19 cellular contexts compared by ENCODE assay signal in genomic region chr3:58418227-58418626, GRCh38.
"Had no signal": no experiment of that assay in that cellular context is flagged by ENCODE, and none has a peak within 500 bp of the region (broad histone marks: within the 10 kb centered on the region; RNA-seq: fewer than 3 reads in every experiment).

No MANE protein-coding gene starts in this region.

- H3K4me3 Mint-ChIP-seq: activated CD4-positive, alpha-beta memory T cell treated with anti-CD3 and anti-CD28 coated beads, Interleukin-2, amount 10 ng/mL, durations not matched to agents 7 days and 5 days; activated CD8-positive, alpha-beta memory T cell treated with anti-CD3 and anti-CD28 coated beads, Interleukin-2, amount 10 ng/mL, durations not matched to agents 7 days and 5 days; activated naive CD8-positive, alpha-beta T cell treated with anti-CD3 and anti-CD28 coated beads, Interleukin-2, amount 10 ng/mL, durations not matched to agents 7 days and 5 days; nephron progenitor cell; stimulated activated naive CD8-positive, alpha-beta T cell treated with anti-CD3 and anti-CD28 coated beads, Interleukin-15, amount 100 ng/mL, for 72 hours; T-helper 17 cell had no signal

- H3K27ac ChIP-seq: epithelial cell of prostate, lower lobe of right lung, parathyroid adenoma had no signal

- H3K27me3 ChIP-seq: gastroesophageal sphincter, tibial nerve had no signal

- H3K4me3 ChIP-seq: coronary artery, gastroesophageal sphincter, lower lobe of right lung, tibial nerve had no signal

- H3K9ac ChIP-seq: parathyroid adenoma had no signal

- H3K27ac Mint-ChIP-seq: activated CD4-positive, alpha-beta memory T cell treated with anti-CD3 and anti-CD28 coated beads, Interleukin-2, amount 10 ng/mL, durations not matched to agents 7 days and 5 days; activated CD8-positive, alpha-beta memory T cell treated with anti-CD3 and anti-CD28 coated beads, Interleukin-2, amount 10 ng/mL, durations not matched to agents 7 days and 5 days; activated naive CD8-positive, alpha-beta T cell treated with anti-CD3 and anti-CD28 coated beads, Interleukin-2, amount 10 ng/mL, durations not matched to agents 7 days and 5 days; nephron progenitor cell; T-helper 17 cell had no signal

- H3K27me3 Mint-ChIP-seq: activated CD4-positive, alpha-beta memory T cell treated with anti-CD3 and anti-CD28 coated beads, Interleukin-2, amount 10 ng/mL, durations not matched to agents 7 days and 5 days; activated CD8-positive, alpha-beta memory T cell treated with anti-CD3 and anti-CD28 coated beads, Interleukin-2, amount 10 ng/mL, durations not matched to agents 7 days and 5 days; activated naive CD8-positive, alpha-beta T cell treated with anti-CD3 and anti-CD28 coated beads, Interleukin-2, amount 10 ng/mL, durations not matched to agents 7 days and 5 days; stimulated activated naive CD8-positive, alpha-beta T cell treated with anti-CD3 and anti-CD28 coated beads, Interleukin-15, amount 100 ng/mL, for 72 hours; T-helper 17 cell had no signal

- H2AFZ ChIP-seq: parathyroid adenoma had no signal

- H3K9me3 Mint-ChIP-seq: activated CD4-positive, alpha-beta memory T cell treated with anti-CD3 and anti-CD28 coated beads, Interleukin-2, amount 10 ng/mL, durations not matched to agents 7 days and 5 days; activated naive CD8-positive, alpha-beta T cell treated with anti-CD3 and anti-CD28 coated beads, Interleukin-2, amount 10 ng/mL, durations not matched to agents 7 days and 5 days; nephron progenitor cell; stimulated activated naive CD8-positive, alpha-beta T cell treated with anti-CD3 and anti-CD28 coated beads, Interleukin-15, amount 100 ng/mL, for 72 hours had no signal

- H3K9me3 ChIP-seq: gastroesophageal sphincter, lower lobe of right lung, tibial nerve had no signal

- ATAC-seq: activated CD8-positive, alpha-beta memory T cell treated with anti-CD3 and anti-CD28 coated beads, Interleukin-2, amount 10 ng/mL, durations not matched to agents 7 days and 5 days; gastroesophageal sphincter; left cardiac atrium; lower lobe of right lung; right cardiac atrium; stimulated activated naive CD8-positive, alpha-beta T cell treated with anti-CD3 and anti-CD28 coated beads, Interleukin-15, amount 100 ng/mL, for 72 hours; T-helper 17 cell had no signal

- DNase-seq: activated CD4-positive, alpha-beta memory T cell treated with anti-CD3 and anti-CD28 coated beads, Interleukin-2, amount 10 ng/mL, durations not matched to agents 7 days and 5 days; activated CD4-positive, alpha-beta T cell treated with anti-CD3 and anti-CD28 coated beads for 48 hours; activated CD8-positive, alpha-beta memory T cell treated with anti-CD3 and anti-CD28 coated beads, Interleukin-2, amount 10 ng/mL, durations not matched to agents 7 days and 5 days; activated naive CD8-positive, alpha-beta T cell treated with anti-CD3 and anti-CD28 coated beads, Interleukin-2, amount 10 ng/mL, durations not matched to agents 7 days and 5 days; cerebellar nuclear complex; hypothalamus; left cardiac atrium; lower lobe of right lung; nephron progenitor cell; right cardiac atrium; stimulated activated CD4-positive, alpha-beta T cell treated with anti-CD3 and anti-CD28 coated beads, Interleukin-4, amount 100 ng/mL, for 4 hours; stimulated activated naive CD8-positive, alpha-beta T cell treated with anti-CD3 and anti-CD28 coated beads, Interleukin-15, amount 100 ng/mL, for 72 hours; SW 1271; T-helper 17 cell had no signal
